1 cellular context compared by ENCODE assay signal in the genomic region with DNA sequence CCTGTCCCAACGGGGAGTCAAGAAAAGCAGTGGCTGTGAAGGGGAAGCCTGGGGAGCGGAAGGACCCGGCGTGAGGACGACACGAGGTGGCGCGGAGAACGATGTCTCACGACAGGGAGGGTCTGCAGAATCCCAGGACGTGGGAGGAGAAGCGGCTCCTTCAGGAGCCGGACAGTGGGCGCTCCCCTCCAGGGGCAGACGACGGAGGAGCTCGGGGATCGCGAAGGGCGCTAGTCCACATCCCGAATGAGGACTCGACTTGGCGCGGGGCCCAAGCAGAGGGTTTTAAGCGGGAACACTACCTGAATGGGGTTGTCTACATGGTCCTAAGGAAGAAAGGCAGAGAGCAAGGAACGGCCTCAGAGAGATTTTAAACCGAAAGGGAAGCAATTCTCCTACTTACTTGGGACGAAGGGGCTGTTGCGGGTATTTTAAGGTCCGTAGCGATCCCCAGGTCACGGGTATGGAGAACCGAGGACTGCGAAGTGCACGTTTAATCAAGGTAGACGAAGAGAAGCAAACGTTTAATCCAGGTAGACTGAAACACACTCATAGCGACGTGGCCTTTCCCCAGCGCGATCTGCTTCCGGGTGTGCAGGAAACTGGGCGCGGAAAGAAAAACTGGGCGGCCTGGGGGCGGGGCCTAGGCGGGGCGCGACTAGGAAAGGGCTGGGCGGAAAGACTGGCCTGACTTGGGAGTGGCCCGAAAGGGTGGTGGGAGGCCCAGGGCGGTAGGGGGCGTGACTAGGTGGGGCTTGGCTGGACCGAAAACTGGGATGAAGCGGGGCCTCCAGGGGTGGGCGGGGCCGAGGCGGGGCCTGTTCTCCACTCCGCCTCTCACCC.
TF ChIP-seq lines count a peak whose summit lies in the region.

A gene (minus strand): TSS at position 594 of the 843 bp plus-strand sequence. CDS start 10,964 bp downstream, outside the sequence.

TF ChIP-seq in HepG2, 621 proteins besides CTCF, POLR2A, EP300 and RAD21 (continued from another document and continues in another):
- TF ChIP-seq, protein P1, sequence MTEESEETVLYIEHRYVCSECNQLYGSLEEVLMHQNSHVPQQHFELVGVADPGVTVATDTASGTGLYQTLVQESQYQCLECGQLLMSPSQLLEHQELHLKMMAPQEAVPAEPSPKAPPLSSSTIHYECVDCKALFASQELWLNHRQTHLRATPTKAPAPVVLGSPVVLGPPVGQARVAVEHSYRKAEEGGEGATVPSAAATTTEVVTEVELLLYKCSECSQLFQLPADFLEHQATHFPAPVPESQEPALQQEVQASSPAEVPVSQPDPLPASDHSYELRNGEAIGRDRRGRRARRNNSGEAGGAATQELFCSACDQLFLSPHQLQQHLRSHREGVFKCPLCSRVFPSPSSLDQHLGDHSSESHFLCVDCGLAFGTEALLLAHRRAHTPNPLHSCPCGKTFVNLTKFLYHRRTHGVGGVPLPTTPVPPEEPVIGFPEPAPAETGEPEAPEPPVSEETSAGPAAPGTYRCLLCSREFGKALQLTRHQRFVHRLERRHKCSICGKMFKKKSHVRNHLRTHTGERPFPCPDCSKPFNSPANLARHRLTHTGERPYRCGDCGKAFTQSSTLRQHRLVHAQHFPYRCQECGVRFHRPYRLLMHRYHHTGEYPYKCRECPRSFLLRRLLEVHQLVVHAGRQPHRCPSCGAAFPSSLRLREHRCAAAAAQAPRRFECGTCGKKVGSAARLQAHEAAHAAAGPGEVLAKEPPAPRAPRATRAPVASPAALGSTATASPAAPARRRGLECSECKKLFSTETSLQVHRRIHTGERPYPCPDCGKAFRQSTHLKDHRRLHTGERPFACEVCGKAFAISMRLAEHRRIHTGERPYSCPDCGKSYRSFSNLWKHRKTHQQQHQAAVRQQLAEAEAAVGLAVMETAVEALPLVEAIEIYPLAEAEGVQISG (CRISPR knock-in tag; IDR thresholded peaks at IDR 0.05) = peak; percentile 54
- peak; percentile 45; the same call in 1 of the 2 replicates for TF ChIP-seq TARDBP (CRISPR knock-in tag; IDR thresholded peaks at IDR 0.05)
- no peak for TF ChIP-seq CBX5 (CRISPR knock-in tag; IDR thresholded peaks at IDR 0.05; ENCODE audit: borderline replicate concordance)
- no peak for TF ChIP-seq XRCC5 (optimal IDR thresholded peaks at IDR 0.05; ENCODE audit: low read length)
- peak; percentile 56; the same call in 1 of the 2 replicates for TF ChIP-seq DR1 (CRISPR knock-in tag; IDR thresholded peaks at IDR 0.05)
- TF ChIP-seq POLR2G (IDR thresholded peaks at IDR 0.05; ENCODE audit: low read depth, low read length) = peak; percentile 82
- peak; percentile 57; the same call in 1 of the 2 replicates for TF ChIP-seq KMT2B (CRISPR knock-in tag; IDR thresholded peaks at IDR 0.05)
- peak; percentile 47; the same call in 1 of the 2 replicates for TF ChIP-seq HCFC1 (IDR thresholded peaks at IDR 0.05; ENCODE audit: low read depth, low read length)
- no peak for TF ChIP-seq CHD2 (IDR thresholded peaks at IDR 0.05; ENCODE audit: low read depth, low read length)
- TF ChIP-seq GATA4 (IDR thresholded peaks at IDR 0.05; ENCODE audit: borderline replicate concordance, low read depth) = peak; percentile 48; the same call in 1 of the 2 replicates
- peak; percentile 64 for TF ChIP-seq ZFY (CRISPR knock-in tag; IDR thresholded peaks at IDR 0.05)
- TF ChIP-seq SP5 (CRISPR knock-in tag; IDR thresholded peaks at IDR 0.05; ENCODE audit: borderline replicate concordance, low read depth) = peak; percentile 12; the same call in 1 of the 2 replicates
- no peak for TF ChIP-seq MAF1 (CRISPR knock-in tag; IDR thresholded peaks at IDR 0.05; ENCODE audit: borderline replicate concordance)
- no peak for TF ChIP-seq HES4 (CRISPR knock-in tag; IDR thresholded peaks at IDR 0.05; ENCODE audit: borderline replicate concordance)
- TF ChIP-seq, protein P2, sequence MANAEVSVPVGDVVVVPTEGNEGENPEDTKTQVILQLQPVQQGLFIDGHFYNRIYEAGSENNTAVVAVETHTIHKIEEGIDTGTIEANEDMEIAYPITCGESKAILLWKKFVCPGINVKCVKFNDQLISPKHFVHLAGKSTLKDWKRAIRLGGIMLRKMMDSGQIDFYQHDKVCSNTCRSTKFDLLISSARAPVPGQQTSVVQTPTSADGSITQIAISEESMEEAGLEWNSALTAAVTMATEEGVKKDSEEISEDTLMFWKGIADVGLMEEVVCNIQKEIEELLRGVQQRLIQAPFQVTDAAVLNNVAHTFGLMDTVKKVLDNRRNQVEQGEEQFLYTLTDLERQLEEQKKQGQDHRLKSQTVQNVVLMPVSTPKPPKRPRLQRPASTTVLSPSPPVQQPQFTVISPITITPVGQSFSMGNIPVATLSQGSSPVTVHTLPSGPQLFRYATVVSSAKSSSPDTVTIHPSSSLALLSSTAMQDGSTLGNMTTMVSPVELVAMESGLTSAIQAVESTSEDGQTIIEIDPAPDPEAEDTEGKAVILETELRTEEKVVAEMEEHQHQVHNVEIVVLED (CRISPR knock-in tag; IDR thresholded peaks at IDR 0.05; ENCODE audit: borderline replicate concordance) = peak; percentile 21; the same call in 1 of the 2 replicates
- no peak for TF ChIP-seq NR2F1 (CRISPR knock-in tag; IDR thresholded peaks at IDR 0.05)
- no peak for TF ChIP-seq ZSCAN25 (CRISPR knock-in tag; IDR thresholded peaks at IDR 0.05)
- no peak; the same call in 1 of the 2 replicates for TF ChIP-seq SP2 (CRISPR knock-in tag; IDR thresholded peaks at IDR 0.05)
- peak; percentile 62 for TF ChIP-seq DMAP1 (CRISPR knock-in tag; IDR thresholded peaks at IDR 0.05)
- peak; percentile 98 for TF ChIP-seq NR2C2 (CRISPR knock-in tag; IDR thresholded peaks at IDR 0.05; ENCODE audit: borderline replicate concordance)
- TF ChIP-seq, protein P3, sequence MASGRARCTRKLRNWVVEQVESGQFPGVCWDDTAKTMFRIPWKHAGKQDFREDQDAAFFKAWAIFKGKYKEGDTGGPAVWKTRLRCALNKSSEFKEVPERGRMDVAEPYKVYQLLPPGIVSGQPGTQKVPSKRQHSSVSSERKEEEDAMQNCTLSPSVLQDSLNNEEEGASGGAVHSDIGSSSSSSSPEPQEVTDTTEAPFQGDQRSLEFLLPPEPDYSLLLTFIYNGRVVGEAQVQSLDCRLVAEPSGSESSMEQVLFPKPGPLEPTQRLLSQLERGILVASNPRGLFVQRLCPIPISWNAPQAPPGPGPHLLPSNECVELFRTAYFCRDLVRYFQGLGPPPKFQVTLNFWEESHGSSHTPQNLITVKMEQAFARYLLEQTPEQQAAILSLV (CRISPR knock-in tag; IDR thresholded peaks at IDR 0.05; ENCODE audit: borderline replicate concordance) = 0 out of 2 replicates have a peak, but pooled peaks have one; percentile 42
- no peak for TF ChIP-seq TBX3 (IDR thresholded peaks at IDR 0.05; ENCODE audit: borderline replicate concordance)
- TF ChIP-seq GLI4 (CRISPR knock-in tag; IDR thresholded peaks at IDR 0.05; ENCODE audit: borderline replicate concordance) = 0 out of 2 replicates have a peak, but pooled peaks have one; percentile 53
- peak; percentile 53; the same call in 1 of the 2 replicates for TF ChIP-seq KDM2A (CRISPR knock-in tag; IDR thresholded peaks at IDR 0.05; ENCODE audit: borderline replicate concordance, low read depth)
- TF ChIP-seq, protein P4, sequence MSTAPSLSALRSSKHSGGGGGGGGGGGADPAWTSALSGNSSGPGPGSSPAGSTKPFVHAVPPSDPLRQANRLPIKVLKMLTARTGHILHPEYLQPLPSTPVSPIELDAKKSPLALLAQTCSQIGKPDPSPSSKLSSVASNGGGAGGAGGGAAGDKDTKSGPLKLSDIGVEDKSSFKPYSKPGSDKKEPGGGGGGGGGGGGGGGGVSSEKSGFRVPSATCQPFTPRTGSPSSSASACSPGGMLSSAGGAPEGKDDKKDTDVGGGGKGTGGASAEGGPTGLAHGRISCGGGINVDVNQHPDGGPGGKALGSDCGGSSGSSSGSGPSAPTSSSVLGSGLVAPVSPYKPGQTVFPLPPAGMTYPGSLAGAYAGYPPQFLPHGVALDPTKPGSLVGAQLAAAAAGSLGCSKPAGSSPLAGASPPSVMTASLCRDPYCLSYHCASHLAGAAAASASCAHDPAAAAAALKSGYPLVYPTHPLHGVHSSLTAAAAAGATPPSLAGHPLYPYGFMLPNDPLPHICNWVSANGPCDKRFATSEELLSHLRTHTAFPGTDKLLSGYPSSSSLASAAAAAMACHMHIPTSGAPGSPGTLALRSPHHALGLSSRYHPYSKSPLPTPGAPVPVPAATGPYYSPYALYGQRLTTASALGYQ (CRISPR knock-in tag; IDR thresholded peaks at IDR 0.05) = 0 out of 2 replicates have a peak, but pooled peaks have one; percentile 23
- TF ChIP-seq, protein P5, sequence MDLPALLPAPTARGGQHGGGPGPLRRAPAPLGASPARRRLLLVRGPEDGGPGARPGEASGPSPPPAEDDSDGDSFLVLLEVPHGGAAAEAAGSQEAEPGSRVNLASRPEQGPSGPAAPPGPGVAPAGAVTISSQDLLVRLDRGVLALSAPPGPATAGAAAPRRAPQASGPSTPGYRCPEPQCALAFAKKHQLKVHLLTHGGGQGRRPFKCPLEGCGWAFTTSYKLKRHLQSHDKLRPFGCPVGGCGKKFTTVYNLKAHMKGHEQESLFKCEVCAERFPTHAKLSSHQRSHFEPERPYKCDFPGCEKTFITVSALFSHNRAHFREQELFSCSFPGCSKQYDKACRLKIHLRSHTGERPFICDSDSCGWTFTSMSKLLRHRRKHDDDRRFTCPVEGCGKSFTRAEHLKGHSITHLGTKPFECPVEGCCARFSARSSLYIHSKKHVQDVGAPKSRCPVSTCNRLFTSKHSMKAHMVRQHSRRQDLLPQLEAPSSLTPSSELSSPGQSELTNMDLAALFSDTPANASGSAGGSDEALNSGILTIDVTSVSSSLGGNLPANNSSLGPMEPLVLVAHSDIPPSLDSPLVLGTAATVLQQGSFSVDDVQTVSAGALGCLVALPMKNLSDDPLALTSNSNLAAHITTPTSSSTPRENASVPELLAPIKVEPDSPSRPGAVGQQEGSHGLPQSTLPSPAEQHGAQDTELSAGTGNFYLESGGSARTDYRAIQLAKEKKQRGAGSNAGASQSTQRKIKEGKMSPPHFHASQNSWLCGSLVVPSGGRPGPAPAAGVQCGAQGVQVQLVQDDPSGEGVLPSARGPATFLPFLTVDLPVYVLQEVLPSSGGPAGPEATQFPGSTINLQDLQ (CRISPR knock-in tag; IDR thresholded peaks at IDR 0.05) = 0 out of 2 replicates have a peak, but pooled peaks have one; percentile 38
- peak; percentile 80 for TF ChIP-seq PHF20 (CRISPR knock-in tag; IDR thresholded peaks at IDR 0.05)
- 0 out of 2 replicates have a peak, but pooled peaks have one; percentile 4 for TF ChIP-seq FOXA3 (CRISPR knock-in tag; IDR thresholded peaks at IDR 0.05)
- TF ChIP-seq, protein P6, sequence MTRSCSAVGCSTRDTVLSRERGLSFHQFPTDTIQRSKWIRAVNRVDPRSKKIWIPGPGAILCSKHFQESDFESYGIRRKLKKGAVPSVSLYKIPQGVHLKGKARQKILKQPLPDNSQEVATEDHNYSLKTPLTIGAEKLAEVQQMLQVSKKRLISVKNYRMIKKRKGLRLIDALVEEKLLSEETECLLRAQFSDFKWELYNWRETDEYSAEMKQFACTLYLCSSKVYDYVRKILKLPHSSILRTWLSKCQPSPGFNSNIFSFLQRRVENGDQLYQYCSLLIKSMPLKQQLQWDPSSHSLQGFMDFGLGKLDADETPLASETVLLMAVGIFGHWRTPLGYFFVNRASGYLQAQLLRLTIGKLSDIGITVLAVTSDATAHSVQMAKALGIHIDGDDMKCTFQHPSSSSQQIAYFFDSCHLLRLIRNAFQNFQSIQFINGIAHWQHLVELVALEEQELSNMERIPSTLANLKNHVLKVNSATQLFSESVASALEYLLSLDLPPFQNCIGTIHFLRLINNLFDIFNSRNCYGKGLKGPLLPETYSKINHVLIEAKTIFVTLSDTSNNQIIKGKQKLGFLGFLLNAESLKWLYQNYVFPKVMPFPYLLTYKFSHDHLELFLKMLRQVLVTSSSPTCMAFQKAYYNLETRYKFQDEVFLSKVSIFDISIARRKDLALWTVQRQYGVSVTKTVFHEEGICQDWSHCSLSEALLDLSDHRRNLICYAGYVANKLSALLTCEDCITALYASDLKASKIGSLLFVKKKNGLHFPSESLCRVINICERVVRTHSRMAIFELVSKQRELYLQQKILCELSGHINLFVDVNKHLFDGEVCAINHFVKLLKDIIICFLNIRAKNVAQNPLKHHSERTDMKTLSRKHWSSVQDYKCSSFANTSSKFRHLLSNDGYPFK (CRISPR knock-in tag; IDR thresholded peaks at IDR 0.05; ENCODE audit: borderline replicate concordance) = peak; percentile 30; the same call in 1 of the 2 replicates
- TF ChIP-seq, protein P7, sequence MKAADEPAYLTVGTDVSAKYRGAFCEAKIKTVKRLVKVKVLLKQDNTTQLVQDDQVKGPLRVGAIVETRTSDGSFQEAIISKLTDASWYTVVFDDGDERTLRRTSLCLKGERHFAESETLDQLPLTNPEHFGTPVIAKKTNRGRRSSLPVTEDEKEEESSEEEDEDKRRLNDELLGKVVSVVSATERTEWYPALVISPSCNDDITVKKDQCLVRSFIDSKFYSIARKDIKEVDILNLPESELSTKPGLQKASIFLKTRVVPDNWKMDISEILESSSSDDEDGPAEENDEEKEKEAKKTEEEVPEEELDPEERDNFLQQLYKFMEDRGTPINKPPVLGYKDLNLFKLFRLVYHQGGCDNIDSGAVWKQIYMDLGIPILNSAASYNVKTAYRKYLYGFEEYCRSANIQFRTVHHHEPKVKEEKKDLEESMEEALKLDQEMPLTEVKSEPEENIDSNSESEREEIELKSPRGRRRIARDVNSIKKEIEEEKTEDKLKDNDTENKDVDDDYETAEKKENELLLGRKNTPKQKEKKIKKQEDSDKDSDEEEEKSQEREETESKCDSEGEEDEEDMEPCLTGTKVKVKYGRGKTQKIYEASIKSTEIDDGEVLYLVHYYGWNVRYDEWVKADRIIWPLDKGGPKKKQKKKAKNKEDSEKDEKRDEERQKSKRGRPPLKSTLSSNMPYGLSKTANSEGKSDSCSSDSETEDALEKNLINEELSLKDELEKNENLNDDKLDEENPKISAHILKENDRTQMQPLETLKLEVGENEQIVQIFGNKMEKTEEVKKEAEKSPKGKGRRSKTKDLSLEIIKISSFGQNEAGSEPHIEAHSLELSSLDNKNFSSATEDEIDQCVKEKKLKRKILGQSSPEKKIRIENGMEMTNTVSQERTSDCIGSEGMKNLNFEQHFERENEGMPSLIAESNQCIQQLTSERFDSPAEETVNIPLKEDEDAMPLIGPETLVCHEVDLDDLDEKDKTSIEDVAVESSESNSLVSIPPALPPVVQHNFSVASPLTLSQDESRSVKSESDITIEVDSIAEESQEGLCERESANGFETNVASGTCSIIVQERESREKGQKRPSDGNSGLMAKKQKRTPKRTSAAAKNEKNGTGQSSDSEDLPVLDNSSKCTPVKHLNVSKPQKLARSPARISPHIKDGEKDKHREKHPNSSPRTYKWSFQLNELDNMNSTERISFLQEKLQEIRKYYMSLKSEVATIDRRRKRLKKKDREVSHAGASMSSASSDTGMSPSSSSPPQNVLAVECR (CRISPR knock-in tag; IDR thresholded peaks at IDR 0.05; ENCODE audit: borderline replicate concordance) = peak; percentile 86; the same call in 1 of the 2 replicates
- TF ChIP-seq ZNF777 (CRISPR knock-in tag; IDR thresholded peaks at IDR 0.05) = 0 out of 2 replicates have a peak, but pooled peaks have one; percentile 31
- TF ChIP-seq GTF2F1 (IDR thresholded peaks at IDR 0.05; ENCODE audit: low read length) = 0 out of 2 replicates have a peak, but pooled peaks have one; percentile 43
- TF ChIP-seq, protein P8, sequence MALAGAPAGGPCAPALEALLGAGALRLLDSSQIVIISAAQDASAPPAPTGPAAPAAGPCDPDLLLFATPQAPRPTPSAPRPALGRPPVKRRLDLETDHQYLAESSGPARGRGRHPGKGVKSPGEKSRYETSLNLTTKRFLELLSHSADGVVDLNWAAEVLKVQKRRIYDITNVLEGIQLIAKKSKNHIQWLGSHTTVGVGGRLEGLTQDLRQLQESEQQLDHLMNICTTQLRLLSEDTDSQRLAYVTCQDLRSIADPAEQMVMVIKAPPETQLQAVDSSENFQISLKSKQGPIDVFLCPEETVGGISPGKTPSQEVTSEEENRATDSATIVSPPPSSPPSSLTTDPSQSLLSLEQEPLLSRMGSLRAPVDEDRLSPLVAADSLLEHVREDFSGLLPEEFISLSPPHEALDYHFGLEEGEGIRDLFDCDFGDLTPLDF (CRISPR knock-in tag; IDR thresholded peaks at IDR 0.05) = peak; percentile 68
- TF ChIP-seq KDM5B (CRISPR knock-in tag; IDR thresholded peaks at IDR 0.05; ENCODE audit: borderline replicate concordance) = 0 out of 2 replicates have a peak, but pooled peaks have one; percentile 19
